8 cellular contexts compared by ENCODE assay signal in the genomic region with DNA sequence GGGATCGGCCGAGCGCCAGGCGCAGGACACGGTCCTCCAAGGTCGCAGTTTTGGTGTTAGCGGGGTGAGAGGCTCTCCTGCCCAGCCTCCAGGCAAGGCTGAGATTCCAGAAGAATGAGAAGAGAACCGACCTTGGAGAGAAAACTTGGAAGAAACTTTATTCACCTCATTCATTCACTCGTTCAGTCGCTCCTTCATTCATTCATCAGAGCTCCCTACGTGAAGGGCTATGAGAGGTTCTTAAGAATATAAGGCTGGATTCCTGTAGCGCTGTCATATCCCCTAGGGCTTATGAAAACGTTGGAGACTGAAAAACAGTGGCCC. TPM values are rescaled to one million over a fixed set of nuclear protein-coding genes. Genes with fewer than 3 reads are reported as not detected.
DNase-seq lines count a peak whose midpoint lies in the region; ATAC-seq and TF ChIP-seq lines count a peak whose summit lies in the region.

No MANE protein-coding gene starts in this region.

- no peaks in the 10 kb centered on the region for H3K9me3 Mint-ChIP-seq in activated T-cell treated with anti-CD3 and anti-CD28 coated beads, Interleukin-2, amount 50 U/mL, for 72 hours

- peaks cover 7 to 10% of the 10 kb centered on the region in 2 donors for H3K4me1 ChIP-seq in adrenal gland (replicated peaks in 1 of 2)
- H3K4me1 ChIP-seq in left lung: peaks cover 6 to 24% of the 10 kb centered on the region in 2 donors
- peaks cover 0 to 24% (median 3%) of the 10 kb centered on the region in 4 donors for H3K4me1 ChIP-seq in tibial nerve

- no peak for TF ChIP-seq EP300 in tibial nerve (IDR thresholded peaks at IDR 0.05)

- H3K4me3 ChIP-seq in adrenal gland: peak overlapping the region in 3 of 4 donors; percentile 49 to 78 (median 57)
- H3K4me3 ChIP-seq in left lung: peak overlapping the region; percentile 61 to 87
- peak overlapping the region; percentile 62 to 82 (median 78) for H3K4me3 ChIP-seq in tibial nerve

- TF ChIP-seq POLR2A in adrenal gland (IDR thresholded peaks at IDR 0.05) (no peak), tibial nerve (IDR thresholded peaks at IDR 0.05) (no peak)

- TF ChIP-seq CTCF in adrenal gland (IDR thresholded peaks at IDR 0.05) (no peak), left lung (IDR thresholded peaks at IDR 0.05) (no peak), tibial nerve (IDR thresholded peaks at IDR 0.05) (no peak)

- 0 to 2% (median 1%) methylated on average over 8 to 13 of the region's 13 CpGs for WGBS in adrenal gland, 4 donors
- WGBS in tibial nerve, 2 donors: 2 to 3% methylated on average over 13 of the region's 13 CpGs

- peaks cover 0 to 2% of the 10 kb centered on the region in 2 donors for H3K36me3 Mint-ChIP-seq in activated T-cell treated with anti-CD3 and anti-CD28 coated beads, Interleukin-2, amount 50 U/mL, for 72 hours (ENCODE audit: insufficient read depth in 2 of 2)

- H3K27ac Mint-ChIP-seq in activated T-cell treated with anti-CD3 and anti-CD28 coated beads, Interleukin-2, amount 50 U/mL, for 72 hours: no peak overlapping the region

- peak overlapping the region; percentile 95 to 99 for H3K4me3 Mint-ChIP-seq in activated T-cell treated with anti-CD3 and anti-CD28 coated beads, Interleukin-2, amount 50 U/mL, for 72 hours

- ATAC-seq in activated T-cell treated with anti-CD3 and anti-CD28 coated beads, Interleukin-2, amount 50 U/mL, for 72 hours (replicated peaks in 1 of 2): no peak
- ATAC-seq in left lung (no peak), GM21515 (IDR thresholded peaks at IDR 0.05; ENCODE audit: unreplicated experiment) (no peak)

- H3K36me3 ChIP-seq in adrenal gland (replicated peaks in 1 of 2): no peaks in the 10 kb centered on the region
- no peaks in the 10 kb centered on the region for H3K36me3 ChIP-seq in left lung
- no peaks in the 10 kb centered on the region for H3K36me3 ChIP-seq in tibial nerve

- no peaks in the 10 kb centered on the region for H3K9me3 ChIP-seq in adrenal gland (replicated peaks in 1 of 3)
- no peaks in the 10 kb centered on the region for H3K9me3 ChIP-seq in left lung
- H3K9me3 ChIP-seq in tibial nerve: no peaks in the 10 kb centered on the region

- no peak for DNase-seq in activated T-cell treated with anti-CD3 and anti-CD28 coated beads, Interleukin-2, amount 50 U/mL, for 72 hours
- no peak for DNase-seq in activated T-cell treated with anti-CD3 and anti-CD28 coated beads, Interleukin-2, amount 50 U/mL, for 48 hours
- DNase-seq in adrenal gland (no peak), left lung (no peak), tibial nerve (ENCODE audit: low spot score in 2 of 2) (no peak), NCI-H1930 (lab: John Stamatoyannopoulos, UW) (no peak)
- DNase-seq in stimulated activated CD4-positive, alpha-beta T cell treated with anti-CD3 and anti-CD28 coated beads, Interleukin-4, amount 100 ng/mL, for 4 hours: no peak

- H3K4me1 Mint-ChIP-seq in activated T-cell treated with anti-CD3 and anti-CD28 coated beads, Interleukin-2, amount 50 U/mL, for 72 hours (ENCODE audit: low read depth): peaks cover 15% of the 10 kb centered on the region

- intact Hi-C loops in adrenal gland (cut with DNase I): no loop called here
- intact Hi-C loops in left lung (cut with DNase I): no loop called here

- H3K27me3 Mint-ChIP-seq in activated T-cell treated with anti-CD3 and anti-CD28 coated beads, Interleukin-2, amount 50 U/mL, for 72 hours (ENCODE audit: low read depth): peaks cover 34% of the 10 kb centered on the region

- H3K27me3 ChIP-seq in adrenal gland: no peaks in the 10 kb centered on the region
- peaks cover 6 to 99% of the 10 kb centered on the region in 2 donors for H3K27me3 ChIP-seq in left lung
- H3K27me3 ChIP-seq in tibial nerve: no peaks in the 10 kb centered on the region

- H3K27ac ChIP-seq in adrenal gland: peak overlapping the region in 4 of 5 donors; percentile 62 to 86 (median 78)
- peak overlapping the region; percentile 79 to 80 for H3K27ac ChIP-seq in left lung
- peak overlapping the region in 3 of 4 donors; percentile 25 to 89 (median 77) for H3K27ac ChIP-seq in tibial nerve

RNA-seq across cellular contexts. Expression of gene MYH10, which starts 1.0 kb away (rescaled TPM):
- 10 to 100 TPM in 1 of 2 donors, 1 to 10 TPM in 1; 7.6 to 23.7 TPM for total RNA-seq in activated T-cell treated with anti-CD3 and anti-CD28 coated beads, Interleukin-2, amount 50 U/mL, for 72 hours
- 100 to 1,000 TPM in 1 of 8 donors, 10 to 100 TPM in 7; 31.9 to 101 (median 46.4) TPM for total RNA-seq in adrenal gland
- polyA plus RNA-seq in adrenal gland: 10 to 100 TPM in 2 of 3 donors, 1 to 10 TPM in 1; 9.8 to 31.4 (median 16.4) TPM
- 100 to 1,000 TPM in 1 of 2 donors, 10 to 100 TPM in 1; 70.9 to 100 TPM for total RNA-seq in left lung
- 10 to 100 TPM; 29.3 to 50.0 (median 35.4) TPM for total RNA-seq in tibial nerve
